11 cellular contexts compared by ENCODE assay signal in the genomic region with DNA sequence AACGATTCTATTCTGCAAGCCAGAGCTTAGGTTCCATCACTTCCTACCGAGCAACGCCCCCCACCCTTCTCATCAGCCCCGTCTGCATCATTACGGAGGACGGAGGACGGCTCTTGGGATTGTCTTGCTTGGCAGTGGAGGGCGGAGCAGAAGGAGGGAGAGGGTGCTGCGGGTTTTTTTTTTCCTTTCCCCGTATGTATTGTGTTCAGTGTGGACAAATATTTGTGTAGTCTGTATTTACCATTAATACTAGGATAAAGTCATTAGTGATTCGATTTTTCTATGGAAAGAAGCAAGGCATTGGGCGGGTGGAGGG.
DNase-seq lines count a peak whose midpoint lies in the region; ATAC-seq and TF ChIP-seq lines count a peak whose summit lies in the region.
"Had no signal": no experiment of that assay in that cellular context is flagged by ENCODE, and none has a peak within 500 bp of the region (broad histone marks: within the 10 kb centered on the region; RNA-seq: fewer than 3 reads in every experiment).

No MANE protein-coding gene starts in this region.

- no peaks in the 10 kb centered on the region for H3K36me3 ChIP-seq in neural progenitor cell

- no peaks in the 10 kb centered on the region for H3K9me3 ChIP-seq in neural progenitor cell (ENCODE audit: low read depth)

- H2AFZ ChIP-seq in neural progenitor cell (replicated peaks): no peak overlapping the region
- H2AFZ ChIP-seq: GM23248 had no signal

- no peak overlapping the region for H3K4me3 Mint-ChIP-seq in neural progenitor cell
- H3K4me3 Mint-ChIP-seq: activated naive CD8-positive, alpha-beta T cell treated with anti-CD3 and anti-CD28 coated beads, Interleukin-2, amount 10 ng/mL, durations not matched to agents 7 days and 5 days had no signal

- peak overlapping the region; percentile 7 for H3K27ac Mint-ChIP-seq in neural progenitor cell
- H3K27ac Mint-ChIP-seq: activated naive CD8-positive, alpha-beta T cell treated with anti-CD3 and anti-CD28 coated beads, Interleukin-2, amount 10 ng/mL, durations not matched to agents 7 days and 5 days had no signal

- H3K27me3 ChIP-seq in neural progenitor cell: no peaks in the 10 kb centered on the region

- peaks cover 45% of the 10 kb centered on the region for H3K4me1 Mint-ChIP-seq in neural progenitor cell

- no peak overlapping the region for H3K9ac ChIP-seq in neural progenitor cell
- H3K9ac ChIP-seq: GM23248 had no signal

- H3K4me1 ChIP-seq in neural progenitor cell: peaks cover 24% of the 10 kb centered on the region

- no peak for DNase-seq in GM12865 (ENCODE audit: low read depth)
- peak; percentile 14 for DNase-seq in astrocyte of the hippocampus (ENCODE audit: low read depth, low spot score)
- DNase-seq in neural progenitor cell (ENCODE audit: low spot score): no peak
- DNase-seq in NCI-H2029 treated with DMSO at 0.1 percent for 48 hours (lab: John Stamatoyannopoulos, UW): no peak
- DNase-seq in activated CD4-positive, CD25-positive, alpha-beta regulatory T cell (lab: John Stamatoyannopoulos, UW): no peak
- DNase-seq: activated naive CD8-positive, alpha-beta T cell treated with anti-CD3 and anti-CD28 coated beads, Interleukin-2, amount 10 ng/mL, durations not matched to agents 7 days and 5 days; SHP77 had no signal

- H3K4me2 ChIP-seq in neural progenitor cell: peak overlapping the region; percentile 58

- peaks cover 5% of the 10 kb centered on the region for H3F3A ChIP-seq in neural progenitor cell (ENCODE audit: low read depth)

- no peaks in the 10 kb centered on the region for H3K9me3 Mint-ChIP-seq in neural progenitor cell
- H3K9me3 Mint-ChIP-seq: activated naive CD8-positive, alpha-beta T cell treated with anti-CD3 and anti-CD28 coated beads, Interleukin-2, amount 10 ng/mL, durations not matched to agents 7 days and 5 days had no signal

- no peak overlapping the region for H3K27ac ChIP-seq in neural progenitor cell
- H3K27ac ChIP-seq: GM23248 had no signal

- H3K27me3 Mint-ChIP-seq in neural progenitor cell (ENCODE audit: insufficient read depth, low read depth): no peaks in the 10 kb centered on the region
- H3K27me3 Mint-ChIP-seq: activated naive CD8-positive, alpha-beta T cell treated with anti-CD3 and anti-CD28 coated beads, Interleukin-2, amount 10 ng/mL, durations not matched to agents 7 days and 5 days had no signal

- H3K4me3 ChIP-seq in GM12865 (ENCODE audit: low read depth, low read length) (peak overlapping the region; percentile 26), neural progenitor cell (no peak overlapping the region)
- H3K4me3 ChIP-seq: GM23248 had no signal

- peak; percentile 5 for ATAC-seq in HG02973 (IDR thresholded peaks at IDR 0.05; ENCODE audit: unreplicated experiment)
- ATAC-seq in HG02852 (IDR thresholded peaks at IDR 0.05; ENCODE audit: unreplicated experiment): no peak
- ATAC-seq in HG02763 (IDR thresholded peaks at IDR 0.05; ENCODE audit: unreplicated experiment): no peak

- H4K20me1 ChIP-seq in neural progenitor cell (ENCODE audit: low read depth): peaks cover 68% of the 10 kb centered on the region

- H3K79me2 ChIP-seq in neural progenitor cell (ENCODE audit: low read depth): peaks cover 4% of the 10 kb centered on the region

- H3K36me3 Mint-ChIP-seq in neural progenitor cell: peaks cover 5% of the 10 kb centered on the region
- H3K36me3 Mint-ChIP-seq: activated naive CD8-positive, alpha-beta T cell treated with anti-CD3 and anti-CD28 coated beads, Interleukin-2, amount 10 ng/mL, durations not matched to agents 7 days and 5 days had no signal

- TF ChIP-seq CTCF in GM12865 (IDR thresholded peaks at IDR 0.05; ENCODE audit: insufficient read depth, low read depth, low read length, missing control alignments): no peak
- TF ChIP-seq CTCF in neural progenitor cell (IDR thresholded peaks at IDR 0.05): no peak
